In the genomic region with DNA sequence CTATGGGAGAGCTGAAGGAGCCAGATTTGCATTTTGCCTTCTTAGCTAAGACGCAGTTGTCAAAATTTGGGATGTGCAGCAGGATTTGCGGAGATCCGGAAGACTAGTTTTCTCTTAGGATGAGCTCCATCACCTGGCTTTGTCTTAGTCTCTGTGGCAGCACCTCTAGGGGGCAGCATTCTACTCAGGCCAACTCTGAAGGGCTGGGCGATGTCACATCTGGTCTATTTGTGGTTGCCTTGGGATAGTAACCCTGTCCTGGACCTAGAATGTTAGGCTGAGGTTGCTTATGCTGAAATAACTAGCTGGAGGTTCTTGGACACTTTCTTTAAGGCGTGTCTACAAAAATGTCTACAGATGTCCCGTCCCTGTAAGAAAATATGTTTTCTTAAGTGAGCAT, we compare ENCODE assay signal across 9 cellular contexts.
A peak's percentile ranks its signal among the peaks of the same experiment; 100 is the strongest.
DNase-seq lines count a peak whose midpoint lies in the region; ATAC-seq and TF ChIP-seq lines count a peak whose summit lies in the region.
"Had no signal": no experiment of that assay in that cellular context is flagged by ENCODE, and none has a peak within 500 bp of the region (broad histone marks: within the 10 kb centered on the region; RNA-seq: fewer than 3 reads in every experiment).

No MANE protein-coding gene starts in this region.

- H3K9me3 ChIP-seq in esophagus squamous epithelium = no peaks in the 10 kb centered on the region
- no peaks in the 10 kb centered on the region for H3K9me3 ChIP-seq in left lung

- TF ChIP-seq POLR2A in esophagus squamous epithelium (IDR thresholded peaks at IDR 0.05) = no peak

- H3K27me3 ChIP-seq in esophagus squamous epithelium = no peaks in the 10 kb centered on the region
- H3K27me3 ChIP-seq in left lung = no peaks in the 10 kb centered on the region

- H3K27ac ChIP-seq in esophagus squamous epithelium (no peak overlapping the region), left lung (no peak overlapping the region)

- H3K4me3 ChIP-seq in fibroblast of pulmonary artery (replicated peaks; ENCODE audit: low read depth, low read length) (no peak overlapping the region), esophagus squamous epithelium (no peak overlapping the region), left lung (no peak overlapping the region)

- H3K36me3 ChIP-seq in esophagus squamous epithelium = no peaks in the 10 kb centered on the region
- no peaks in the 10 kb centered on the region for H3K36me3 ChIP-seq in left lung

- intact Hi-C loops in esophagus squamous epithelium (cut with DNase I) (no loop called here), left lung (cut with DNase I) (no loop called here)

- 84 to 90% methylated on average over 6 of the region's 6 CpGs for WGBS in esophagus squamous epithelium, 2 donors

- DNase-seq in A172 (ENCODE audit: low spot score) (peak; percentile 5), GM03348 (ENCODE audit: low spot score) (peak; percentile 16), NCI-H526 treated with DMSO at 0.1 percent for 48 hours (lab: John Stamatoyannopoulos, UW) (peak; percentile 81), fibroblast of pulmonary artery (ENCODE audit: low read depth) (peak; percentile 7), retina (no peak), NCI-H774 (lab: John Stamatoyannopoulos, UW) (no peak), esophagus squamous epithelium (lab: John Stamatoyannopoulos, UW) (no peak), left lung (no peak)
- DNase-seq: activated gamma-delta T cell treated with Interleukin-2 at 50 U/mL for 16 hours had no signal

- ATAC-seq in left lung = no peak

- TF ChIP-seq CTCF in fibroblast of pulmonary artery (IDR thresholded peaks at IDR 0.05; ENCODE audit: low read length, missing control alignments) = peak; percentile 20
- TF ChIP-seq CTCF in esophagus squamous epithelium (IDR thresholded peaks at IDR 0.05) = peak in 1 of 6 experiments; percentile 25
- no peak for TF ChIP-seq CTCF in left lung (IDR thresholded peaks at IDR 0.05)

- H3K4me1 ChIP-seq in esophagus squamous epithelium (no peaks in the 10 kb centered on the region), left lung (no peaks in the 10 kb centered on the region)

Comparison
In these comparisons a context has a peak if more than half of its experiments do, and no peak if none do; other contexts are left out.
1. DNase-seq: peak in A172 (single experiment), GM03348 (single experiment), NCI-H526 treated with DMSO at 0.1 percent for 48 hours (single experiment) and fibroblast of pulmonary artery (single experiment); none in retina (single experiment), NCI-H774 (single experiment), esophagus squamous epithelium (single experiment) and left lung (0 of 2).